ENCODE assay signal across 19 cellular contexts in genomic region chr14:97412933-97413574, GRCh38.
DNase-seq lines count a peak whose midpoint lies in the region; ATAC-seq and TF ChIP-seq lines count a peak whose summit lies in the region.
"Had no signal": no experiment of that assay in that cellular context is flagged by ENCODE, and none has a peak within 500 bp of the region (broad histone marks: within the 10 kb centered on the region; RNA-seq: fewer than 3 reads in every experiment).

No MANE protein-coding gene starts in this region.

- POLR2A ChIA-PET in SK-N-SH (lab: Yijun Ruan, JAX): no interaction called here

- no peak for ATAC-seq in SK-N-SH treated with all-trans-retinoic acid at 6 μM for 48 hours
- no peak for ATAC-seq in GM21447 (IDR thresholded peaks at IDR 0.05; ENCODE audit: unreplicated experiment)
- ATAC-seq: activated T-cell treated with anti-CD3 and anti-CD28 coated beads, Interleukin-2, amount 50 U/mL, for 4 hours; sciatic nerve had no signal

- H3K4me3 ChIP-seq in SK-N-SH (ENCODE audit: low read depth in 2 of 2, low read length in 1 of 2) (peak overlapping the region in 1 of 2 experiments; percentile 46; a peak in 3 of 4 replicates), astrocyte of the spinal cord (ENCODE audit: low read depth, low read length) (peak overlapping the region; percentile 17), spleen (peak overlapping the region in 5 of 8 donors; percentile 1 to 53 (median 13))

- H3K9me2 ChIP-seq in SK-N-SH: no peaks in the 10 kb centered on the region

- CTCF ChIA-PET in SK-N-SH (lab: Yijun Ruan, JAX): no interaction called here

- WGBS in SK-N-SH (ENCODE audit: low lambda C conversion rate): 8% methylated on average over 21 of the region's 21 CpGs
- WGBS in spleen, 5 donors: 5 to 19% (median 9%) methylated on average over 21 of the region's 21 CpGs

- TF ChIP-seq EP300 in SK-N-SH (IDR thresholded peaks at IDR 0.05; ENCODE audit: borderline replicate concordance in 1 of 2, low read depth in 1 of 2, low read length in 1 of 2): no peak

- no peak for TF ChIP-seq POLR2A in spleen (IDR thresholded peaks at IDR 0.05)

- H3K36me3 ChIP-seq in SK-N-SH (replicated peaks in 1 of 2; ENCODE audit: control insufficient read depth in 1 of 2, insufficient read depth in 2 of 2, low read length in 1 of 2) (no peaks in the 10 kb centered on the region), spleen (no peaks in the 10 kb centered on the region)

- no peak for TF ChIP-seq RAD21 in SK-N-SH (IDR thresholded peaks at IDR 0.05; ENCODE audit: low read length)

- H3K79me2 ChIP-seq in SK-N-SH (ENCODE audit: insufficient read depth): no peaks in the 10 kb centered on the region

- H2AFZ ChIP-seq in SK-N-SH (ENCODE audit: low read depth): no peak overlapping the region

- intact Hi-C loops in spleen (cut with DNase I; ENCODE audit: low total_unique reads): no loop called here

- in situ Hi-C loops in astrocyte of the spinal cord (cut with HindIII; ENCODE audit: low sequenced_read_pairs): no loop called here

- H3K27me3 ChIP-seq in SK-N-SH (ENCODE audit: insufficient read depth): peaks cover 43% of the 10 kb centered on the region
- H3K27me3 ChIP-seq in spleen (replicated peaks in 1 of 7): peaks cover 11 to 72% (median 48%) of the 10 kb centered on the region in 7 donors

- no peak overlapping the region for H3K27ac ChIP-seq in SK-N-SH (ENCODE audit: low read depth in 2 of 2, low read length in 1 of 2)
- no peak overlapping the region for H3K27ac ChIP-seq in spleen
- H3K27ac ChIP-seq: KMS-11 had no signal

- TF ChIP-seq CTCF in SK-N-SH (IDR thresholded peaks at IDR 0.05) (no peak), astrocyte of the spinal cord (IDR thresholded peaks at IDR 0.05; ENCODE audit: low read depth, low read length) (no peak), spleen (IDR thresholded peaks at IDR 0.05 in 8 of 11, conservative IDR thresholded peaks at IDR 0.05 in 3 of 11) (no peak)

- H3K9me3 ChIP-seq in SK-N-SH (no peaks in the 10 kb centered on the region), spleen (no peaks in the 10 kb centered on the region)

- no peak overlapping the region for H3K9ac ChIP-seq in SK-N-SH
- H3K9ac ChIP-seq: KMS-11 had no signal

- peak overlapping the region; percentile 61; the same call in 1 of the 2 replicates for H3K4me2 ChIP-seq in SK-N-SH
- H3K4me2 ChIP-seq: KMS-11 had no signal

- H3K4me1 ChIP-seq in SK-N-SH (ENCODE audit: control insufficient read depth in 1 of 2, insufficient read depth in 2 of 2, low read depth in 1 of 2, low read length in 1 of 2): peaks cover 0 to 6% of the 10 kb centered on the region in 2 experiments; a peak in 1 of 4 replicates
- H3K4me1 ChIP-seq in spleen: peaks cover 0 to 21% (median 16%) of the 10 kb centered on the region in 6 donors

- no peak for DNase-seq in SK-N-SH
- no peak for DNase-seq in astrocyte of the spinal cord (ENCODE audit: low read depth, low spot score)
- peak; percentile 19 for DNase-seq in inferior parietal cortex (ENCODE audit: extremely low spot score)
- DNase-seq in spleen: no peak
- no peak for DNase-seq in NCI-H2227 treated with DMSO at 0.1 percent for 48 hours (lab: John Stamatoyannopoulos, UW)
- no peak for DNase-seq in iPS-NIHi11 (ENCODE audit: low spot score)
- DNase-seq: 8988T; activated CD4-positive, alpha-beta T cell treated with anti-CD3 and anti-CD28 coated beads, Interleukin-2, amount 10 ng/mL, durations not matched to agents 24 days and 14 days; activated T-cell treated with anti-CD3 and anti-CD28 coated beads, Interleukin-2, amount 50 U/mL, for 4 hours; cortex of kidney; GF-D8; kidney; naive B cell; NCI-H146; NCI-H510A had no signal

- no peaks in the 10 kb centered on the region for H4K20me1 ChIP-seq in SK-N-SH (ENCODE audit: insufficient read depth)

- peaks cover 3% of the 10 kb centered on the region for H3F3A ChIP-seq in SK-N-SH (replicated peaks; ENCODE audit: insufficient read depth)

TF ChIP-seq in SK-N-SH, 30 proteins besides CTCF, POLR2A, EP300 and RAD21:
- TF ChIP-seq GABPA (IDR thresholded peaks at IDR 0.05; ENCODE audit: low read depth): no peak
- no peak for TF ChIP-seq MAX (IDR thresholded peaks at IDR 0.05; ENCODE audit: low read depth)
TF ChIP-seq in SK-N-SH: peak in this region for 0.

TF ChIP-seq in SK-N-SH treated with all-trans-retinoic acid at 6 μM for 48 hours, 23 proteins besides CTCF, POLR2A, EP300 and RAD21:
- no peak for TF ChIP-seq TSHZ2 (CRISPR knock-in tag; IDR thresholded peaks at IDR 0.05)
- TF ChIP-seq CREB5 (CRISPR knock-in tag; IDR thresholded peaks at IDR 0.05; ENCODE audit: low read depth): no peak
- TF ChIP-seq ZC3H10 (CRISPR knock-in tag; IDR thresholded peaks at IDR 0.05): no peak
- TF ChIP-seq ARNTL (CRISPR knock-in tag; IDR thresholded peaks at IDR 0.05; ENCODE audit: borderline replicate concordance, low read depth): no peak
- TF ChIP-seq BACH2 (CRISPR knock-in tag; IDR thresholded peaks at IDR 0.05; ENCODE audit: borderline replicate concordance): no peak
- TF ChIP-seq RARB (CRISPR knock-in tag; IDR thresholded peaks at IDR 0.05): no peak
- no peak for TF ChIP-seq OSR1 (CRISPR knock-in tag; IDR thresholded peaks at IDR 0.05)
- TF ChIP-seq ZNF70 (CRISPR knock-in tag; IDR thresholded peaks at IDR 0.05): no peak
- TF ChIP-seq ZNF565 (CRISPR knock-in tag; conservative IDR thresholded peaks at IDR 0.05; ENCODE audit: low read depth): no peak
- TF ChIP-seq ZNF8 (CRISPR knock-in tag; IDR thresholded peaks at IDR 0.05): no peak
- no peak for TF ChIP-seq ZFP3 (CRISPR knock-in tag; IDR thresholded peaks at IDR 0.05)
